In genomic region chr4:126215759-126216158, GRCh38 we compare ENCODE assay signal across 34 cellular contexts.
"Had no signal": no experiment of that assay in that cellular context is flagged by ENCODE, and none has a peak within 500 bp of the region (broad histone marks: within the 10 kb centered on the region; RNA-seq: fewer than 3 reads in every experiment).

No MANE protein-coding gene starts in this region.

- ATAC-seq: activated CD4-positive, CD25-positive, alpha-beta regulatory T cell treated with anti-CD3 and anti-CD28 coated beads, Interleukin-2, amount 50 U/mL, for 24 hours; activated CD8-positive, alpha-beta T cell treated with anti-CD3 and anti-CD28 coated beads for 36 hours; activated naive CD8-positive, alpha-beta T cell treated with anti-CD3 and anti-CD28 coated beads, Interleukin-2, amount 50 U/mL, for 24 hours; activated T-cell treated with anti-CD3 and anti-CD28 coated beads, Interleukin-2, amount 50 U/mL, for 4 hours; activated T-helper 17 cell treated with anti-CD3 and anti-CD28 coated beads, Interleukin-2, amount 50 U/mL, for 72 hours; body of pancreas; T-helper 17 cell had no signal

- H3K27ac ChIP-seq: adrenal gland, body of pancreas, cardiac muscle cell, colonic mucosa, dorsolateral prefrontal cortex, epithelial cell of prostate, esophagus squamous epithelium, WERI-Rb-1 had no signal

- H3K4me1 ChIP-seq: adrenal gland, body of pancreas, colonic mucosa, esophagus squamous epithelium had no signal

- DNase-seq: activated B cell treated with CpG ODN at 0.5 μM for 24 hours; activated CD4-positive, alpha-beta T cell treated with anti-CD3 and anti-CD28 coated beads for 48 hours; activated CD4-positive, alpha-beta T cell treated with anti-CD3 and anti-CD28 coated beads, Interleukin-2, amount 50 U/mL, for 1 hour; activated CD4-positive, alpha-beta T cell treated with anti-CD3 and anti-CD28 coated beads, Interleukin-2, amount 50 U/mL, for 48 hours; activated CD8-positive, alpha-beta memory T cell treated with anti-CD3 and anti-CD28 coated beads for 24 hours; activated CD8-positive, alpha-beta T cell treated with anti-CD3 and anti-CD28 coated beads for 36 hours; activated effector memory CD4-positive, alpha-beta T cell treated with Interleukin-2 at 50 U/mL for 16 hours; activated gamma-delta T cell treated with Interleukin-2 at 50 U/mL for 16 hours; activated naive CD4-positive, alpha-beta T cell treated with Interleukin-2 at 50 U/mL for 16 hours; activated naive CD8-positive, alpha-beta T cell treated with anti-CD3 and anti-CD28 coated beads for 36 hours; activated naive CD8-positive, alpha-beta T cell treated with anti-CD3 and anti-CD28 coated beads, Interleukin-2, amount 50 U/mL, for 24 hours; activated T-cell treated with anti-CD3 and anti-CD28 coated beads, Interleukin-2, amount 50 U/mL, for 4 hours; adrenal gland; amygdala; aorta; body of pancreas; central memory CD4-positive, alpha-beta T cell; cerebellar nuclear complex; colonic mucosa; dorsolateral prefrontal cortex; effector memory CD4-positive, alpha-beta T cell; endodermal cell; esophagus squamous epithelium; foreskin fibroblast; glutamatergic neuron; heart left ventricle; T-helper 1 cell; T-helper 17 cell; T1000; WERI-Rb-1 had no signal

- H3K27me3 ChIP-seq: adrenal gland, body of pancreas, cardiac muscle cell, colonic mucosa, dorsolateral prefrontal cortex, esophagus squamous epithelium, heart left ventricle had no signal

- H3K36me3 ChIP-seq: adrenal gland, cardiac muscle cell, colonic mucosa, esophagus squamous epithelium, heart left ventricle, WERI-Rb-1 had no signal

- H3K4me3 ChIP-seq: adrenal gland, body of pancreas, cardiac muscle cell, colonic mucosa, dorsolateral prefrontal cortex, esophagus squamous epithelium, heart left ventricle had no signal

- H3K9me3 ChIP-seq: adrenal gland, body of pancreas, colonic mucosa, esophagus squamous epithelium had no signal
